ENCODE assay signal across 21 cellular contexts in genomic region chr1:228552596-228553176, GRCh38.
DNase-seq lines count a peak whose midpoint lies in the region; ATAC-seq and TF ChIP-seq lines count a peak whose summit lies in the region.
"Had no signal": no experiment of that assay in that cellular context is flagged by ENCODE, and none has a peak within 500 bp of the region (broad histone marks: within the 10 kb centered on the region; RNA-seq: fewer than 3 reads in every experiment).

No MANE protein-coding gene starts in this region.

- H3K36me3 ChIP-seq in upper lobe of right lung (no peaks in the 10 kb centered on the region), stomach (no peaks in the 10 kb centered on the region)

- 52 to 65% (median 62%) methylated on average over 5 of the region's 5 CpGs for WGBS in stomach, 5 donors

- H3K27me3 Mint-ChIP-seq in activated CD8-positive, alpha-beta memory T cell treated with anti-CD3 and anti-CD28 coated beads, Interleukin-2, amount 10 ng/mL, durations not matched to agents 7 days and 5 days: no peaks in the 10 kb centered on the region
- H3K27me3 Mint-ChIP-seq: CD4-positive, alpha-beta memory T cell had no signal

- ATAC-seq in sciatic nerve: no peak
- no peak for ATAC-seq in upper lobe of right lung
- ATAC-seq in activated CD8-positive, alpha-beta memory T cell treated with anti-CD3 and anti-CD28 coated beads, Interleukin-2, amount 10 ng/mL, durations not matched to agents 7 days and 5 days: no peak
- ATAC-seq: A549 had no signal

- no peak overlapping the region for H3K27ac ChIP-seq in upper lobe of right lung
- no peak overlapping the region for H3K27ac ChIP-seq in stomach
- H3K27ac ChIP-seq: A549, GM23248 had no signal

- no peak for TF ChIP-seq EP300 in stomach (IDR thresholded peaks at IDR 0.05)

- no peak overlapping the region for H3K27ac Mint-ChIP-seq in activated CD8-positive, alpha-beta memory T cell treated with anti-CD3 and anti-CD28 coated beads, Interleukin-2, amount 10 ng/mL, durations not matched to agents 7 days and 5 days

- TF ChIP-seq CTCF in upper lobe of right lung (IDR thresholded peaks at IDR 0.05) (no peak), GM10266 (IDR thresholded peaks at IDR 0.05; ENCODE audit: control insufficient read depth, insufficient read depth, low read depth, missing control alignments) (no peak), stomach (IDR thresholded peaks at IDR 0.05) (no peak)

- H3K9me3 Mint-ChIP-seq in activated CD8-positive, alpha-beta memory T cell treated with anti-CD3 and anti-CD28 coated beads, Interleukin-2, amount 10 ng/mL, durations not matched to agents 7 days and 5 days (ENCODE audit: low read depth): peaks cover 2% of the 10 kb centered on the region

- H3K4me1 ChIP-seq in upper lobe of right lung (no peaks in the 10 kb centered on the region), stomach (no peaks in the 10 kb centered on the region)
- H3K4me1 ChIP-seq: A549 had no signal

- H3K4me1 Mint-ChIP-seq in activated CD8-positive, alpha-beta memory T cell treated with anti-CD3 and anti-CD28 coated beads, Interleukin-2, amount 10 ng/mL, durations not matched to agents 7 days and 5 days: no peaks in the 10 kb centered on the region

- intact Hi-C loops in sciatic nerve (cut with DNase I): no loop called here
- intact Hi-C loops in upper lobe of right lung (cut with DNase I): no loop called here
- intact Hi-C loops in stomach (cut with DNase I; ENCODE audit: low total_unique reads): no loop called here

- TF ChIP-seq POLR2A in stomach (IDR thresholded peaks at IDR 0.05): no peak

- H3K4me3 ChIP-seq in upper lobe of right lung: no peak overlapping the region
- no peak overlapping the region for H3K4me3 ChIP-seq in stomach
- H3K4me3 ChIP-seq: A549, GM23248 had no signal

- CTCF ChIA-PET in activated CD8-positive, alpha-beta memory T cell treated with anti-CD3 and anti-CD28 coated beads, Interleukin-2, amount 10 ng/mL, durations not matched to agents 7 days and 5 days (lab: Charles Lee): no interaction called here

- no peak overlapping the region for H3K4me3 Mint-ChIP-seq in activated CD8-positive, alpha-beta memory T cell treated with anti-CD3 and anti-CD28 coated beads, Interleukin-2, amount 10 ng/mL, durations not matched to agents 7 days and 5 days
- H3K4me3 Mint-ChIP-seq: CD4-positive, alpha-beta memory T cell had no signal

- H3K27me3 ChIP-seq in upper lobe of right lung (no peaks in the 10 kb centered on the region), stomach (peaks cover 0 to 53% (median 0%) of the 10 kb centered on the region in 3 donors)

- H3K36me3 Mint-ChIP-seq in activated CD8-positive, alpha-beta memory T cell treated with anti-CD3 and anti-CD28 coated beads, Interleukin-2, amount 10 ng/mL, durations not matched to agents 7 days and 5 days: no peaks in the 10 kb centered on the region

- H3K9me3 ChIP-seq in upper lobe of right lung (no peaks in the 10 kb centered on the region), stomach (peaks cover 0 to 13% (median 9%) of the 10 kb centered on the region in 4 donors)

- peak; percentile 12 for DNase-seq in LoVo (ENCODE audit: low spot score)
- peak; percentile 84 for DNase-seq in myocyte (ENCODE audit: low read depth)
- peak; percentile 2 for DNase-seq in sciatic nerve (ENCODE audit: low spot score)
- DNase-seq in upper lobe of right lung: peak; percentile 6
- no peak for DNase-seq in GM10266 (ENCODE audit: extremely low spot score)
- DNase-seq in stomach: no peak
- no peak for DNase-seq in activated CD8-positive, alpha-beta memory T cell treated with anti-CD3 and anti-CD28 coated beads, Interleukin-2, amount 10 ng/mL, durations not matched to agents 7 days and 5 days
- DNase-seq: 8988T; ACHN; AML-193; C1 segment of cervical spinal cord; Calu3; CD4-positive, alpha-beta memory T cell; COR-L47; DMS53; DMS79 treated with DMSO at 0.1 percent for 48 hours; GF-D8; GM23248; H7; HCEC 1CT had no signal

Comparison
In these comparisons a context has a peak if more than half of its experiments do, and no peak if none do; other contexts are left out.
1. DNase-seq: peak in LoVo (single experiment), myocyte (single experiment), sciatic nerve (single experiment) and upper lobe of right lung (single experiment); none in GM10266 (single experiment), stomach (single experiment) and activated CD8-positive, alpha-beta memory T cell treated with anti-CD3 and anti-CD28 coated beads, Interleukin-2, amount 10 ng/mL, durations not matched to agents 7 days and 5 days (single experiment).